22 cellular contexts compared by ENCODE assay signal in genomic region chr12:21472197-21472596, GRCh38. TPM values are rescaled to one million over a fixed set of nuclear protein-coding genes. Genes with fewer than 3 reads are reported as not detected.
A peak's percentile ranks its signal among the peaks of the same experiment; 100 is the strongest.
DNase-seq lines count a peak whose midpoint lies in the region; ATAC-seq, FAIRE-seq and TF ChIP-seq lines count a peak whose summit lies in the region.
"Had no signal": no experiment of that assay in that cellular context is flagged by ENCODE, and none has a peak within 500 bp of the region (broad histone marks: within the 10 kb centered on the region; RNA-seq: fewer than 3 reads in every experiment).

No MANE protein-coding gene starts in this region.

- in situ Hi-C loops in transverse colon (cut with MboI; ENCODE audit: low pct_ligation_motif_present in 1 of 4, low pct_unique_long_range_greater_than_20kb in 1 of 4, low sequenced_read_pairs in 3 of 4) = no loop called here

- H3K4me1 Mint-ChIP-seq in activated T-cell treated with anti-CD3 and anti-CD28 coated beads, Interleukin-2, amount 50 U/mL, for 24 hours (ENCODE audit: low read depth) = peaks cover 36% of the 10 kb centered on the region
- peaks cover 7% of the 10 kb centered on the region for H3K4me1 Mint-ChIP-seq in activated T-cell treated with anti-CD3 and anti-CD28 coated beads, Interleukin-2, amount 50 U/mL, for 4 hours (ENCODE audit: low read depth)
- H3K4me1 Mint-ChIP-seq in activated T-helper 2 cell treated with anti-CD3 and anti-CD28 coated beads, Interferon-gamma antibody, Interleukin-2, Interleukin-4, amounts not matched to agents 10 μg/mL and 5 μg/mL and 100 μg/mL, durations not matched to agents 14 hours and 24 hours and 36 hours (ENCODE audit: low read depth) = peaks cover 22% of the 10 kb centered on the region

- TF ChIP-seq CTCF in keratinocyte (optimal IDR thresholded peaks at IDR 0.05 in 1 of 3, IDR thresholded peaks at IDR 0.05 in 1 of 3, conservative IDR thresholded peaks at IDR 0.05 in 1 of 3; ENCODE audit: extremely low read depth in 1 of 3, insufficient read depth in 2 of 3, low read length in 3 of 3) (no peak), transverse colon (IDR thresholded peaks at IDR 0.05) (no peak)

- no peak for DNase-seq in activated T-cell treated with anti-CD3 and anti-CD28 coated beads, Interleukin-2, amount 50 U/mL, for 24 hours
- DNase-seq in activated T-cell treated with anti-CD3 and anti-CD28 coated beads, Interleukin-2, amount 50 U/mL, for 4 hours = no peak
- no peak for DNase-seq in activated T-helper 2 cell treated with anti-CD3 and anti-CD28 coated beads, Interferon-gamma antibody, Interleukin-2, Interleukin-4, amounts not matched to agents 10 μg/mL and 5 μg/mL and 100 μg/mL, durations not matched to agents 14 hours and 24 hours and 36 hours (ENCODE audit: low spot score)
- no peak for DNase-seq in keratinocyte (ENCODE audit: low read depth, low spot score)
- no peak for DNase-seq in HuH-7.5 (ENCODE audit: low spot score)
- no peak for DNase-seq in transverse colon
- DNase-seq: BE2C; Caco-2; CD4-positive, CD25-positive, alpha-beta regulatory T cell; GF-D8; NCI-H1417; NCI-H187; NCI-H2107; NCI-H2227 treated with DMSO at 0.1 percent for 48 hours; NCI-H510A treated with DMSO at 0.1 percent for 48 hours; NCI-H774; OCI-M1; RPMI8226; SHP77 treated with DMSO at 0.1 percent for 48 hours had no signal

- H3K4me3 ChIP-seq in keratinocyte (ENCODE audit: control insufficient read depth in 2 of 3, extremely low read depth in 1 of 3, insufficient read depth in 2 of 3, low read depth in 1 of 3, low read length in 3 of 3) = no peak overlapping the region
- no peak overlapping the region for H3K4me3 ChIP-seq in transverse colon

- no peaks in the 10 kb centered on the region for H4K20me1 ChIP-seq in keratinocyte (ENCODE audit: control insufficient read depth, extremely low read depth, insufficient read depth, low read length)

- H3K4me2 ChIP-seq in keratinocyte (ENCODE audit: control insufficient read depth, extremely low read depth, insufficient read depth, low read depth, low read length) = peak overlapping the region; percentile 48

- dilution Hi-C loops in keratinocyte (cut with MboI; ENCODE audit: extremely low pct_ligation_motif_present, low sequenced_read_pairs) = no loop called here

- peaks cover 6% of the 10 kb centered on the region for H3K4me1 ChIP-seq in keratinocyte (ENCODE audit: control insufficient read depth, extremely low read depth, insufficient read depth, low read length)
- no peaks in the 10 kb centered on the region for H3K4me1 ChIP-seq in transverse colon
- H3K4me1 ChIP-seq: BE2C, Caco-2 had no signal

- no peaks in the 10 kb centered on the region for H3K9me3 ChIP-seq in keratinocyte (ENCODE audit: control insufficient read depth, low read depth, low read length)
- H3K9me3 ChIP-seq in transverse colon = no peaks in the 10 kb centered on the region
- H3K9me3 ChIP-seq: BE2C, Caco-2 had no signal

- H3K36me3 ChIP-seq in keratinocyte (ENCODE audit: control insufficient read depth in 2 of 2, extremely low read depth in 1 of 2, insufficient read depth in 2 of 2, low read length in 2 of 2) = peaks cover 0 to 19% of the 10 kb centered on the region in 2 experiments
- peaks cover 0 to 46% (median 15%) of the 10 kb centered on the region in 4 donors for H3K36me3 ChIP-seq in transverse colon

- intact Hi-C loops in activated T-helper 2 cell treated with anti-CD3 and anti-CD28 coated beads, Interferon-gamma antibody, Interleukin-2, Interleukin-4, amounts not matched to agents 10 μg/mL and 5 μg/mL and 100 μg/mL, durations not matched to agents 14 hours and 24 hours and 36 hours (cut with micrococcal nuclease) = loop anchor here (5.0 kb wide), 1 partner anchor 35 kb away; the partner anchor contains the start of gene PYROXD1
- intact Hi-C loops in transverse colon (cut with DNase I; ENCODE audit: low total_unique reads) = no loop called here

- H3K27ac ChIP-seq in keratinocyte (ENCODE audit: control insufficient read depth, insufficient read depth, low read length) (peak overlapping the region; percentile 29), transverse colon (no peak overlapping the region)

- H3K27me3 Mint-ChIP-seq in activated T-cell treated with anti-CD3 and anti-CD28 coated beads, Interleukin-2, amount 50 U/mL, for 24 hours = no peaks in the 10 kb centered on the region
- H3K27me3 Mint-ChIP-seq in activated T-cell treated with anti-CD3 and anti-CD28 coated beads, Interleukin-2, amount 50 U/mL, for 4 hours (ENCODE audit: low read depth) = no peaks in the 10 kb centered on the region
- H3K27me3 Mint-ChIP-seq in activated T-helper 2 cell treated with anti-CD3 and anti-CD28 coated beads, Interferon-gamma antibody, Interleukin-2, Interleukin-4, amounts not matched to agents 10 μg/mL and 5 μg/mL and 100 μg/mL, durations not matched to agents 14 hours and 24 hours and 36 hours (ENCODE audit: low read depth) = no peaks in the 10 kb centered on the region
- H3K27me3 Mint-ChIP-seq: CD4-positive, CD25-positive, alpha-beta regulatory T cell had no signal

- ATAC-seq in activated T-cell treated with anti-CD3 and anti-CD28 coated beads, Interleukin-2, amount 50 U/mL, for 4 hours = no peak
- no peak for ATAC-seq in GM18520 (IDR thresholded peaks at IDR 0.05; ENCODE audit: unreplicated experiment)

- H3K36me3 Mint-ChIP-seq in activated T-cell treated with anti-CD3 and anti-CD28 coated beads, Interleukin-2, amount 50 U/mL, for 24 hours (ENCODE audit: low read depth) = peaks cover 90% of the 10 kb centered on the region
- H3K36me3 Mint-ChIP-seq in activated T-cell treated with anti-CD3 and anti-CD28 coated beads, Interleukin-2, amount 50 U/mL, for 4 hours (ENCODE audit: insufficient read depth) = peaks cover 41% of the 10 kb centered on the region
- peaks cover 72% of the 10 kb centered on the region for H3K36me3 Mint-ChIP-seq in activated T-helper 2 cell treated with anti-CD3 and anti-CD28 coated beads, Interferon-gamma antibody, Interleukin-2, Interleukin-4, amounts not matched to agents 10 μg/mL and 5 μg/mL and 100 μg/mL, durations not matched to agents 14 hours and 24 hours and 36 hours (ENCODE audit: low read depth)

- H3K4me3 Mint-ChIP-seq in activated T-cell treated with anti-CD3 and anti-CD28 coated beads, Interleukin-2, amount 50 U/mL, for 24 hours = no peak overlapping the region
- H3K4me3 Mint-ChIP-seq in activated T-cell treated with anti-CD3 and anti-CD28 coated beads, Interleukin-2, amount 50 U/mL, for 4 hours = no peak overlapping the region
- no peak overlapping the region for H3K4me3 Mint-ChIP-seq in activated T-helper 2 cell treated with anti-CD3 and anti-CD28 coated beads, Interferon-gamma antibody, Interleukin-2, Interleukin-4, amounts not matched to agents 10 μg/mL and 5 μg/mL and 100 μg/mL, durations not matched to agents 14 hours and 24 hours and 36 hours (ENCODE audit: low read depth)
- H3K4me3 Mint-ChIP-seq: CD4-positive, CD25-positive, alpha-beta regulatory T cell had no signal

- WGBS in transverse colon (ENCODE audit: low coverage in 1 of 2), 2 donors = 91 to 93% methylated on average over 6 of the region's 6 CpGs

- H2AFZ ChIP-seq in keratinocyte (ENCODE audit: control insufficient read depth, low read length) = peak overlapping the region; percentile 52

- H3K9me1 ChIP-seq in keratinocyte (ENCODE audit: control insufficient read depth, extremely low read depth, insufficient read depth, low read length) = no peaks in the 10 kb centered on the region

- no peak for TF ChIP-seq EP300 in transverse colon (IDR thresholded peaks at IDR 0.05; ENCODE audit: low read depth)

- no peak overlapping the region for H3K9ac ChIP-seq in keratinocyte (ENCODE audit: control insufficient read depth, extremely low read depth, insufficient read depth, low read length)

- no peak for FAIRE-seq in keratinocyte (lab: Jason Lieb, UNC)
- FAIRE-seq: GM18507, H1 had no signal

- no peak for TF ChIP-seq POLR2A in transverse colon (IDR thresholded peaks at IDR 0.05)

- peak overlapping the region; percentile 44 for H3K27ac Mint-ChIP-seq in activated T-cell treated with anti-CD3 and anti-CD28 coated beads, Interleukin-2, amount 50 U/mL, for 24 hours
- H3K27ac Mint-ChIP-seq in activated T-helper 2 cell treated with anti-CD3 and anti-CD28 coated beads, Interferon-gamma antibody, Interleukin-2, Interleukin-4, amounts not matched to agents 10 μg/mL and 5 μg/mL and 100 μg/mL, durations not matched to agents 14 hours and 24 hours and 36 hours = peak overlapping the region; percentile 17

- H3K27me3 ChIP-seq in keratinocyte (ENCODE audit: control insufficient read depth, extremely low read depth, insufficient read depth, low read length) (no peaks in the 10 kb centered on the region), transverse colon (no peaks in the 10 kb centered on the region)
- H3K27me3 ChIP-seq: BE2C had no signal

- H3K79me2 ChIP-seq in keratinocyte (ENCODE audit: control insufficient read depth, insufficient read depth, low read length) = no peaks in the 10 kb centered on the region

- H3K9me3 Mint-ChIP-seq in activated T-cell treated with anti-CD3 and anti-CD28 coated beads, Interleukin-2, amount 50 U/mL, for 24 hours = no peaks in the 10 kb centered on the region
- H3K9me3 Mint-ChIP-seq in activated T-cell treated with anti-CD3 and anti-CD28 coated beads, Interleukin-2, amount 50 U/mL, for 4 hours = no peaks in the 10 kb centered on the region
- no peaks in the 10 kb centered on the region for H3K9me3 Mint-ChIP-seq in activated T-helper 2 cell treated with anti-CD3 and anti-CD28 coated beads, Interferon-gamma antibody, Interleukin-2, Interleukin-4, amounts not matched to agents 10 μg/mL and 5 μg/mL and 100 μg/mL, durations not matched to agents 14 hours and 24 hours and 36 hours

RNA-seq across cellular contexts. Expression of gene RECQL, which starts 29.2 kb away (rescaled TPM):
- total RNA-seq in activated T-cell treated with anti-CD3 and anti-CD28 coated beads, Interleukin-2, amount 50 U/mL, for 4 hours = 10 to 100 TPM; 37.0 to 57.4 (median 45.7) TPM
- 68.4 and 69.0 TPM in 2 replicates for total RNA-seq in activated T-helper 2 cell treated with anti-CD3 and anti-CD28 coated beads, Interferon-gamma antibody, Interleukin-2, Interleukin-4, amounts not matched to agents 10 μg/mL and 5 μg/mL and 100 μg/mL, durations not matched to agents 14 hours and 24 hours and 36 hours
- 23.9 to 41.9 TPM (median 29.5 TPM) in 3 replicates for polyA plus RNA-seq in keratinocyte
- polyA plus RNA-seq in keratinocyte (2011; ENCODE audit: low read depth) = 45.7 TPM
- 16.1 and 24.0 TPM in 2 replicates for polyA plus RNA-seq in keratinocyte (2011; cell fraction: cytosol; rRNA removed)
- polyA plus RNA-seq in keratinocyte (2011; cell fraction: nucleus; rRNA removed) = 28.5 and 39.1 TPM in 2 replicates
- polyA plus RNA-seq in keratinocyte (2012; ENCODE audit: low replicate concordance) = 17.7 and 39.1 TPM in 2 replicates
- polyA minus RNA-seq in keratinocyte = 9.9 to 41.7 TPM (median 19.6 TPM) in 3 replicates
- polyA minus RNA-seq in keratinocyte (2011; cell fraction: cytosol; rRNA and poly(A)+ RNA removed) = 20.5 TPM
- 21.9 and 38.4 TPM in 2 replicates for polyA minus RNA-seq in keratinocyte (2011; cell fraction: nucleus; rRNA and poly(A)+ RNA removed)
- total RNA-seq in transverse colon = 10 to 100 TPM in 3 of 4 donors, 1 to 10 TPM in 1; 2.2 to 32.0 (median 13.5) TPM

RNA-seq across cellular contexts. Expression of gene GOLT1B, which starts 29.4 kb away (rescaled TPM):
- total RNA-seq in activated T-cell treated with anti-CD3 and anti-CD28 coated beads, Interleukin-2, amount 50 U/mL, for 4 hours = 10 to 100 TPM; 45.5 to 49.8 (median 48.1) TPM
- total RNA-seq in activated T-helper 2 cell treated with anti-CD3 and anti-CD28 coated beads, Interferon-gamma antibody, Interleukin-2, Interleukin-4, amounts not matched to agents 10 μg/mL and 5 μg/mL and 100 μg/mL, durations not matched to agents 14 hours and 24 hours and 36 hours = 42.2 and 46.1 TPM in 2 replicates
- polyA plus RNA-seq in keratinocyte = 12.0 to 25.8 TPM (median 16.7 TPM) in 3 replicates
- polyA plus RNA-seq in keratinocyte (2011; ENCODE audit: low read depth) = 13.4 TPM
- 9.7 and 22.4 TPM in 2 replicates for polyA plus RNA-seq in keratinocyte (2011; cell fraction: cytosol; rRNA removed)
- 17.9 and 25.8 TPM in 2 replicates for polyA plus RNA-seq in keratinocyte (2011; cell fraction: nucleus; rRNA removed)
- polyA plus RNA-seq in keratinocyte (2012; ENCODE audit: low replicate concordance) = 40.5 and 46.0 TPM in 2 replicates
- polyA minus RNA-seq in keratinocyte = 1.7 to 13.3 TPM (median 5.5 TPM) in 3 replicates
- 48.9 TPM for polyA minus RNA-seq in keratinocyte (2011; cell fraction: cytosol; rRNA and poly(A)+ RNA removed)
- polyA minus RNA-seq in keratinocyte (2011; cell fraction: nucleus; rRNA and poly(A)+ RNA removed) = 14.9 and 33.7 TPM in 2 replicates
- 10 to 100 TPM in 3 of 4 donors, 1 to 10 TPM in 1; 8.6 to 14.6 (median 13.1) TPM for total RNA-seq in transverse colon

RNA-seq across cellular contexts. Expression of gene PYROXD1, which starts 34.7 kb away (rescaled TPM):
- total RNA-seq in activated T-cell treated with anti-CD3 and anti-CD28 coated beads, Interleukin-2, amount 50 U/mL, for 4 hours = 10 to 100 TPM; 35.5 to 47.1 (median 45.8) TPM
- 27.3 and 30.1 TPM in 2 replicates for total RNA-seq in activated T-helper 2 cell treated with anti-CD3 and anti-CD28 coated beads, Interferon-gamma antibody, Interleukin-2, Interleukin-4, amounts not matched to agents 10 μg/mL and 5 μg/mL and 100 μg/mL, durations not matched to agents 14 hours and 24 hours and 36 hours
- 18.8 to 28.1 TPM (median 19.1 TPM) in 3 replicates for polyA plus RNA-seq in keratinocyte
- 25.6 TPM for polyA plus RNA-seq in keratinocyte (2011; ENCODE audit: low read depth)
- polyA plus RNA-seq in keratinocyte (2011; cell fraction: cytosol; rRNA removed) = 13.0 and 21.2 TPM in 2 replicates
- 17.7 and 28.1 TPM in 2 replicates for polyA plus RNA-seq in keratinocyte (2011; cell fraction: nucleus; rRNA removed)
- polyA plus RNA-seq in keratinocyte (2012; ENCODE audit: low replicate concordance) = 13.4 and 17.9 TPM in 2 replicates
- 6.3 to 35.9 TPM (median 15.6 TPM) in 3 replicates for polyA minus RNA-seq in keratinocyte
- 28.4 TPM for polyA minus RNA-seq in keratinocyte (2011; cell fraction: cytosol; rRNA and poly(A)+ RNA removed)
- 17.1 and 28.3 TPM in 2 replicates for polyA minus RNA-seq in keratinocyte (2011; cell fraction: nucleus; rRNA and poly(A)+ RNA removed)
- total RNA-seq in transverse colon = 10 to 100 TPM in 3 of 4 donors, 1 to 10 TPM in 1; 9.8 to 41.0 (median 27.0) TPM

RNA-seq across cellular contexts. Expression of gene SPX, which starts 53.9 kb away (rescaled TPM):
- under 1 TPM; 0.10 to 0.27 (median 0.13) TPM for total RNA-seq in activated T-cell treated with anti-CD3 and anti-CD28 coated beads, Interleukin-2, amount 50 U/mL, for 4 hours
- 1.1 and 1.6 TPM in 2 replicates for total RNA-seq in activated T-helper 2 cell treated with anti-CD3 and anti-CD28 coated beads, Interferon-gamma antibody, Interleukin-2, Interleukin-4, amounts not matched to agents 10 μg/mL and 5 μg/mL and 100 μg/mL, durations not matched to agents 14 hours and 24 hours and 36 hours
- polyA plus RNA-seq in keratinocyte = 0.07 to 0.12 TPM (median 0.12 TPM) in 3 replicates
- polyA plus RNA-seq in keratinocyte (2011; ENCODE audit: low read depth) = not detected
- 0.12 and 0.18 TPM in 2 replicates for polyA plus RNA-seq in keratinocyte (2011; cell fraction: cytosol; rRNA removed)
- polyA plus RNA-seq in keratinocyte (2011; cell fraction: nucleus; rRNA removed) = 0.06 TPM in 1 of 2 replicates, not detected in the other
- polyA plus RNA-seq in keratinocyte (2012; ENCODE audit: low replicate concordance) = not detected in 2 replicates
- not detected in 3 replicates for polyA minus RNA-seq in keratinocyte
- polyA minus RNA-seq in keratinocyte (2011; cell fraction: cytosol; rRNA and poly(A)+ RNA removed) = not detected
- polyA minus RNA-seq in keratinocyte (2011; cell fraction: nucleus; rRNA and poly(A)+ RNA removed) = 0.08 TPM in 1 of 2 replicates, not detected in the other
- not detected for total RNA-seq in transverse colon
